ENCODE assay signal across 1 cellular context in the genomic region with DNA sequence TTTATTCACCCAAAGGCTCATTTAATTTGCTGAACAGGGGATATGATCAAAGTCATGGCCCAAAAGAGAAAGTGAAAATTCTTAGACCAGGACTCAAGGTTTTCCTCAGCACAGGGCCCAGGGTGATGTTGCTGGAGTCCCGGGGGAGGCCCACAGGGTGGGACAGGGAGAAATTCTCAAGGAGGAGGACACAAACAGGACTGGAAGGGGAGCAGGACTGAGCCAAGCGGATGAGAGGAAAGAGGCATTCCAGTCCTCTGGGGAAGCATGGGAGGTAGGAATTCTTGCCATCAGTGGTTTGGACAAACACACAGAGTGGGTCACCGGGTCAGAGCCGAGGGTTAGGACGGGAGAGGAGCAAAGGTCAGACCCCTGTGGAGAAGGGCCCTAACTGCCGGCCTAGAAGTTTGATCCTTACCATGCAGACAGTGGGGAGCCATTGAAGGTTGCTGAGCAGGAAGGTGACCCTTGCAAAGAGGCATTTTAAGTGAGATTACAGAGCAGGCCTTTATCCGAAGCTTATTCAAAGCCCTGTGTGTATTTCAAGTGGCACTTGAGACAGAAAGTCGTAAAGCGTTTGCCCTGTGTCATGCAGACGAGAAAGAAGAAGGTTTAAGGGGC.
TF ChIP-seq lines count a peak whose summit lies in the region.

No MANE protein-coding gene starts in this region.

TF ChIP-seq in HepG2, 621 proteins besides CTCF, POLR2A, EP300 and RAD21 (continued from another document and continues in another):
- TF ChIP-seq, protein P1, sequence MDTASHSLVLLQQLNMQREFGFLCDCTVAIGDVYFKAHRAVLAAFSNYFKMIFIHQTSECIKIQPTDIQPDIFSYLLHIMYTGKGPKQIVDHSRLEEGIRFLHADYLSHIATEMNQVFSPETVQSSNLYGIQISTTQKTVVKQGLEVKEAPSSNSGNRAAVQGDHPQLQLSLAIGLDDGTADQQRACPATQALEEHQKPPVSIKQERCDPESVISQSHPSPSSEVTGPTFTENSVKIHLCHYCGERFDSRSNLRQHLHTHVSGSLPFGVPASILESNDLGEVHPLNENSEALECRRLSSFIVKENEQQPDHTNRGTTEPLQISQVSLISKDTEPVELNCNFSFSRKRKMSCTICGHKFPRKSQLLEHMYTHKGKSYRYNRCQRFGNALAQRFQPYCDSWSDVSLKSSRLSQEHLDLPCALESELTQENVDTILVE (CRISPR knock-in tag; IDR thresholded peaks at IDR 0.05), result 0 out of 2 replicates have a peak, but pooled peaks have one; percentile 35
- TF ChIP-seq CREM (IDR thresholded peaks at IDR 0.05) (peak; percentile 59), CREM (CRISPR knock-in tag; IDR thresholded peaks at IDR 0.05) (no peak), HDAC2 (CRISPR knock-in tag; IDR thresholded peaks at IDR 0.05) (peak; percentile 80), HMG20A (CRISPR knock-in tag; IDR thresholded peaks at IDR 0.05; ENCODE audit: borderline replicate concordance) (peak; percentile 50; the same call in 1 of the 2 replicates), KLF9 (CRISPR knock-in tag; IDR thresholded peaks at IDR 0.05; ENCODE audit: low read depth) (no peak), RARA (CRISPR knock-in tag; IDR thresholded peaks at IDR 0.05) (peak; percentile 94), ZNF674 (CRISPR knock-in tag; IDR thresholded peaks at IDR 0.05; ENCODE audit: low read depth) (no peak), ZNF615 (CRISPR knock-in tag; IDR thresholded peaks at IDR 0.05; ENCODE audit: borderline replicate concordance) (no peak), ZNF777 (CRISPR knock-in tag; IDR thresholded peaks at IDR 0.05) (no peak), ZBTB7B (CRISPR knock-in tag; IDR thresholded peaks at IDR 0.05) (peak; percentile 44), ZNF607 (CRISPR knock-in tag; IDR thresholded peaks at IDR 0.05; ENCODE audit: borderline replicate concordance) (no peak), RXRA (CRISPR knock-in tag; IDR thresholded peaks at IDR 0.05) (peak; percentile 95), ZBED4 (CRISPR knock-in tag; IDR thresholded peaks at IDR 0.05; ENCODE audit: borderline replicate concordance) (peak; percentile 98), BCL6 (CRISPR knock-in tag; IDR thresholded peaks at IDR 0.05) (peak; percentile 79), TEAD3 (CRISPR knock-in tag; optimal IDR thresholded peaks at IDR 0.05; ENCODE audit: borderline replicate concordance) (peak; percentile 89), NCOA5 (CRISPR knock-in tag; IDR thresholded peaks at IDR 0.05) (no peak), ZFP36L1 (CRISPR knock-in tag; IDR thresholded peaks at IDR 0.05) (no peak), NONO (IDR thresholded peaks at IDR 0.05) (no peak), NONO (CRISPR knock-in tag; conservative IDR thresholded peaks at IDR 0.05) (0 out of 2 replicates have a peak, but pooled peaks have one; percentile 24), ADNP (CRISPR knock-in tag; IDR thresholded peaks at IDR 0.05) (peak; percentile 63; the same call in 1 of the 2 replicates), SAP130 (CRISPR knock-in tag; IDR thresholded peaks at IDR 0.05; ENCODE audit: low read depth) (peak; percentile 90), ATF7 (IDR thresholded peaks at IDR 0.05) (no peak), ATF7 (CRISPR knock-in tag; IDR thresholded peaks at IDR 0.05) (no peak), NR2C2 (CRISPR knock-in tag; IDR thresholded peaks at IDR 0.05; ENCODE audit: borderline replicate concordance) (peak; percentile 89), HHEX (CRISPR knock-in tag; IDR thresholded peaks at IDR 0.05) (no peak), CENPX (CRISPR knock-in tag; IDR thresholded peaks at IDR 0.05) (no peak), DR1 (CRISPR knock-in tag; IDR thresholded peaks at IDR 0.05) (no peak), RNF2 (conservative IDR thresholded peaks at IDR 0.05; ENCODE audit: low read depth) (no peak), ISX (CRISPR knock-in tag; conservative IDR thresholded peaks at IDR 0.05) (no peak), ZNF781 (CRISPR knock-in tag; IDR thresholded peaks at IDR 0.05; ENCODE audit: borderline replicate concordance, not compliant biosample characterization) (no peak), DMAP1 (CRISPR knock-in tag; IDR thresholded peaks at IDR 0.05) (peak; percentile 73), LCORL (IDR thresholded peaks at IDR 0.05) (peak; percentile 57; the same call in 1 of the 2 replicates), LCORL (CRISPR knock-in tag; IDR thresholded peaks at IDR 0.05) (peak; percentile 94), PHF8 (CRISPR knock-in tag; IDR thresholded peaks at IDR 0.05) (0 out of 2 replicates have a peak, but pooled peaks have one; percentile 26), HOXA3 (CRISPR knock-in tag; IDR thresholded peaks at IDR 0.05) (peak; percentile 71), ZNF556 (CRISPR knock-in tag; IDR thresholded peaks at IDR 0.05; ENCODE audit: borderline replicate concordance) (0 out of 2 replicates have a peak, but pooled peaks have one; percentile 42), GABPB1 (CRISPR knock-in tag; IDR thresholded peaks at IDR 0.05) (peak; percentile 30; the same call in 1 of the 2 replicates), ZNF124 (CRISPR knock-in tag; IDR thresholded peaks at IDR 0.05) (0 out of 2 replicates have a peak, but pooled peaks have one; percentile 52), SALL2 (CRISPR knock-in tag; IDR thresholded peaks at IDR 0.05) (no peak), CSRNP2 (CRISPR knock-in tag; conservative IDR thresholded peaks at IDR 0.05; ENCODE audit: low read depth) (no peak), KLF16 (CRISPR knock-in tag; IDR thresholded peaks at IDR 0.05) (peak in 1 of 2 experiments; percentile 17; a peak in 1 of 4 replicates), ZBTB3 (CRISPR knock-in tag; IDR thresholded peaks at IDR 0.05; ENCODE audit: borderline replicate concordance, low read depth) (no peak), ZSCAN30 (CRISPR knock-in tag; IDR thresholded peaks at IDR 0.05) (no peak), REL (CRISPR knock-in tag; conservative IDR thresholded peaks at IDR 0.05) (no peak), MXI1 (IDR thresholded peaks at IDR 0.05; ENCODE audit: borderline replicate concordance, low read depth, low read length) (peak; percentile 70; the same call in 1 of the 3 replicates), SMYD3 (CRISPR knock-in tag; IDR thresholded peaks at IDR 0.05) (no peak), CCAR2 (optimal IDR thresholded peaks at IDR 0.05; ENCODE audit: low read depth, low read length) (peak; percentile 23)
- TF ChIP-seq, protein P2, sequence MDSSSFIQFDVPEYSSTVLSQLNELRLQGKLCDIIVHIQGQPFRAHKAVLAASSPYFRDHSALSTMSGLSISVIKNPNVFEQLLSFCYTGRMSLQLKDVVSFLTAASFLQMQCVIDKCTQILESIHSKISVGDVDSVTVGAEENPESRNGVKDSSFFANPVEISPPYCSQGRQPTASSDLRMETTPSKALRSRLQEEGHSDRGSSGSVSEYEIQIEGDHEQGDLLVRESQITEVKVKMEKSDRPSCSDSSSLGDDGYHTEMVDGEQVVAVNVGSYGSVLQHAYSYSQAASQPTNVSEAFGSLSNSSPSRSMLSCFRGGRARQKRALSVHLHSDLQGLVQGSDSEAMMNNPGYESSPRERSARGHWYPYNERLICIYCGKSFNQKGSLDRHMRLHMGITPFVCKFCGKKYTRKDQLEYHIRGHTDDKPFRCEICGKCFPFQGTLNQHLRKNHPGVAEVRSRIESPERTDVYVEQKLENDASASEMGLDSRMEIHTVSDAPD (CRISPR knock-in tag; IDR thresholded peaks at IDR 0.05), result peak; percentile 46; the same call in 1 of the 2 replicates
- TF ChIP-seq, protein P3, sequence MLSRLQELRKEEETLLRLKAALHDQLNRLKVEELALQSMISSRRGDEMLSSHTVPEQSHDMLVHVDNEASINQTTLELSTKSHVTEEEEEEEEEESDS (CRISPR knock-in tag; IDR thresholded peaks at IDR 0.05; ENCODE audit: borderline replicate concordance), result no peak
- TF ChIP-seq, protein P4, sequence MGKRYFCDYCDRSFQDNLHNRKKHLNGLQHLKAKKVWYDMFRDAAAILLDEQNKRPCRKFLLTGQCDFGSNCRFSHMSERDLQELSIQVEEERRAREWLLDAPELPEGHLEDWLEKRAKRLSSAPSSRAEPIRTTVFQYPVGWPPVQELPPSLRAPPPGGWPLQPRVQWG (CRISPR knock-in tag; IDR thresholded peaks at IDR 0.05; ENCODE audit: borderline replicate concordance, low read depth), result no peak
- TF ChIP-seq, protein P5, sequence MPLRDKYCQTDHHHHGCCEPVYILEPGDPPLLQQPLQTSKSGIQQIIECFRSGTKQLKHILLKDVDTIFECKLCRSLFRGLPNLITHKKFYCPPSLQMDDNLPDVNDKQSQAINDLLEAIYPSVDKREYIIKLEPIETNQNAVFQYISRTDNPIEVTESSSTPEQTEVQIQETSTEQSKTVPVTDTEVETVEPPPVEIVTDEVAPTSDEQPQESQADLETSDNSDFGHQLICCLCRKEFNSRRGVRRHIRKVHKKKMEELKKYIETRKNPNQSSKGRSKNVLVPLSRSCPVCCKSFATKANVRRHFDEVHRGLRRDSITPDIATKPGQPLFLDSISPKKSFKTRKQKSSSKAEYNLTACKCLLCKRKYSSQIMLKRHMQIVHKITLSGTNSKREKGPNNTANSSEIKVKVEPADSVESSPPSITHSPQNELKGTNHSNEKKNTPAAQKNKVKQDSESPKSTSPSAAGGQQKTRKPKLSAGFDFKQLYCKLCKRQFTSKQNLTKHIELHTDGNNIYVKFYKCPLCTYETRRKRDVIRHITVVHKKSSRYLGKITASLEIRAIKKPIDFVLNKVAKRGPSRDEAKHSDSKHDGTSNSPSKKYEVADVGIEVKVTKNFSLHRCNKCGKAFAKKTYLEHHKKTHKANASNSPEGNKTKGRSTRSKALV (CRISPR knock-in tag; IDR thresholded peaks at IDR 0.05), result peak; percentile 38; the same call in 1 of the 2 replicates
- TF ChIP-seq, protein P6, sequence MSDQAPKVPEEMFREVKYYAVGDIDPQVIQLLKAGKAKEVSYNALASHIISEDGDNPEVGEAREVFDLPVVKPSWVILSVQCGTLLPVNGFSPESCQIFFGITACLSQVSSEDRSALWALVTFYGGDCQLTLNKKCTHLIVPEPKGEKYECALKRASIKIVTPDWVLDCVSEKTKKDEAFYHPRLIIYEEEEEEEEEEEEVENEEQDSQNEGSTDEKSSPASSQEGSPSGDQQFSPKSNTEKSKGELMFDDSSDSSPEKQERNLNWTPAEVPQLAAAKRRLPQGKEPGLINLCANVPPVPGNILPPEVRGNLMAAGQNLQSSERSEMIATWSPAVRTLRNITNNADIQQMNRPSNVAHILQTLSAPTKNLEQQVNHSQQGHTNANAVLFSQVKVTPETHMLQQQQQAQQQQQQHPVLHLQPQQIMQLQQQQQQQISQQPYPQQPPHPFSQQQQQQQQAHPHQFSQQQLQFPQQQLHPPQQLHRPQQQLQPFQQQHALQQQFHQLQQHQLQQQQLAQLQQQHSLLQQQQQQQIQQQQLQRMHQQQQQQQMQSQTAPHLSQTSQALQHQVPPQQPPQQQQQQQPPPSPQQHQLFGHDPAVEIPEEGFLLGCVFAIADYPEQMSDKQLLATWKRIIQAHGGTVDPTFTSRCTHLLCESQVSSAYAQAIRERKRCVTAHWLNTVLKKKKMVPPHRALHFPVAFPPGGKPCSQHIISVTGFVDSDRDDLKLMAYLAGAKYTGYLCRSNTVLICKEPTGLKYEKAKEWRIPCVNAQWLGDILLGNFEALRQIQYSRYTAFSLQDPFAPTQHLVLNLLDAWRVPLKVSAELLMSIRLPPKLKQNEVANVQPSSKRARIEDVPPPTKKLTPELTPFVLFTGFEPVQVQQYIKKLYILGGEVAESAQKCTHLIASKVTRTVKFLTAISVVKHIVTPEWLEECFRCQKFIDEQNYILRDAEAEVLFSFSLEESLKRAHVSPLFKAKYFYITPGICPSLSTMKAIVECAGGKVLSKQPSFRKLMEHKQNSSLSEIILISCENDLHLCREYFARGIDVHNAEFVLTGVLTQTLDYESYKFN (CRISPR knock-in tag; conservative IDR thresholded peaks at IDR 0.05), result peak; percentile 83
- TF ChIP-seq, protein P7, sequence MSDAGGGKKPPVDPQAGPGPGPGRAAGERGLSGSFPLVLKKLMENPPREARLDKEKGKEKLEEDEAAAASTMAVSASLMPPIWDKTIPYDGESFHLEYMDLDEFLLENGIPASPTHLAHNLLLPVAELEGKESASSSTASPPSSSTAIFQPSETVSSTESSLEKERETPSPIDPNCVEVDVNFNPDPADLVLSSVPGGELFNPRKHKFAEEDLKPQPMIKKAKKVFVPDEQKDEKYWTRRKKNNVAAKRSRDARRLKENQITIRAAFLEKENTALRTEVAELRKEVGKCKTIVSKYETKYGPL (CRISPR knock-in tag; IDR thresholded peaks at IDR 0.05), result no peak
